Comparison of ENCODE assay signal across 22 cellular contexts in genomic region chr3:94433811-94434210, GRCh38.
"Had no signal": no experiment of that assay in that cellular context is flagged by ENCODE, and none has a peak within 500 bp of the region (broad histone marks: within the 10 kb centered on the region; RNA-seq: fewer than 3 reads in every experiment).

No MANE protein-coding gene starts in this region.

- FAIRE-seq: endometrium had no signal

- H3K4me1 ChIP-seq: adrenal gland, ascending aorta, gastrocnemius medialis, prostate gland, thyroid gland had no signal

- DNase-seq: activated CD4-positive, alpha-beta T cell treated with anti-CD3 and anti-CD28 coated beads, Interleukin-2, amount 10 ng/mL, durations not matched to agents 7 days and 5 days; activated CD4-positive, CD25-positive, alpha-beta regulatory T cell treated with anti-CD3 and anti-CD28 coated beads, Interleukin-2, amount 50 U/mL, for 72 hours; activated CD8-positive, alpha-beta T cell treated with anti-CD3 and anti-CD28 coated beads for 36 hours; activated naive CD4-positive, alpha-beta T cell; adrenal gland; effector CD4-positive, alpha-beta T cell; erythroblast; gastrocnemius medialis; islet precursor cell; left cardiac atrium; ovary; right cardiac atrium; stimulated activated CD4-positive, alpha-beta T cell treated with anti-CD3 and anti-CD28 coated beads, Interleukin-4, amount 100 ng/mL, for 24 hours; stimulated activated naive CD8-positive, alpha-beta T cell treated with anti-CD3 and anti-CD28 coated beads, Interleukin-15, Interleukin-2, amounts not matched to agents 100 U/mL and 50 U/mL, for 24 hours; substantia nigra; thyroid gland; WERI-Rb-1 had no signal

- H3K27ac ChIP-seq: adrenal gland, ascending aorta, cardiac muscle cell, gastrocnemius medialis, neutrophil, ovary, prostate gland, thyroid gland, WERI-Rb-1 had no signal

- H3K36me3 ChIP-seq: adrenal gland, ascending aorta, cardiac muscle cell, gastrocnemius medialis, neutrophil, ovary, prostate gland, thyroid gland, WERI-Rb-1 had no signal

- H3K4me3 ChIP-seq: adrenal gland, ascending aorta, cardiac muscle cell, gastrocnemius medialis, ovary, prostate gland, thyroid gland had no signal

- H3K27me3 ChIP-seq: adrenal gland, ascending aorta, cardiac muscle cell, gastrocnemius medialis, neutrophil, ovary, thyroid gland had no signal

- H3K9me3 ChIP-seq: adrenal gland, ascending aorta, gastrocnemius medialis, neutrophil, ovary, prostate gland, thyroid gland had no signal
